Comparison of ENCODE assay signal across 13 cellular contexts in the genomic region with DNA sequence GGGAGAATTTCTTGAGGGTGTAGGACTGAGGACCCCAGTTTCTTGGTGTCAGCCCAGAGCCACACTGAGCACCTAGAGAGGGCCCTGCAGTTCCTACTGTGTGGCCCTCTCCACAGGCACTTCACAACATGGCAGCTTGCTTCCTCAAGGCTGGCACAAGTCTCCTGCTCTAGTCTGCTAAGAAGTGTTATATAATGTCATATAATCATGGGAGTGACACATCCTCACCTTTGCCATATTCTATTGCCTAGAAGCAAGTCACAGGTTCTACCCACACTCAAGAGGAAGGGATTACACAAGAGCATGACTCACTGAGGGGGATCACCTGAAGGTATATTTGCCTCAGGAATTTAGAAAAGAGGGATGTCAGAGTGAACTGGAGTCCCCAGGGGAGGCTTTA. TPM values are rescaled to one million over a fixed set of nuclear protein-coding genes. Genes with fewer than 3 reads are reported as not detected.
A peak's percentile ranks its signal among the peaks of the same experiment; 100 is the strongest.
DNase-seq lines count a peak whose midpoint lies in the region; ATAC-seq, FAIRE-seq and TF ChIP-seq lines count a peak whose summit lies in the region.
"Had no signal": no experiment of that assay in that cellular context is flagged by ENCODE, and none has a peak within 500 bp of the region (broad histone marks: within the 10 kb centered on the region; RNA-seq: fewer than 3 reads in every experiment).

No MANE protein-coding gene starts in this region.

- peak; percentile 59 to 72 for ATAC-seq in activated naive CD4-positive, alpha-beta T cell treated with anti-CD3 and anti-CD28 coated beads, Interleukin-2, amount 50 U/mL, for 72 hours
- peak; percentile 54 for ATAC-seq in upper lobe of right lung

- H3K36me3 Mint-ChIP-seq in activated naive CD4-positive, alpha-beta T cell treated with anti-CD3 and anti-CD28 coated beads, Interleukin-2, amount 50 U/mL, for 72 hours = peaks cover 0 to 2% of the 10 kb centered on the region in 2 donors

- no peak overlapping the region for H3K27ac Mint-ChIP-seq in activated naive CD4-positive, alpha-beta T cell treated with anti-CD3 and anti-CD28 coated beads, Interleukin-2, amount 50 U/mL, for 72 hours

- peak overlapping the region; percentile 23 to 66 for H3K27ac ChIP-seq in kidney (ENCODE audit: low read depth in 2 of 2, low read length in 2 of 2)
- H3K27ac ChIP-seq in upper lobe of right lung = no peak overlapping the region
- H3K27ac ChIP-seq: parathyroid adenoma had no signal

- intact Hi-C loops in kidney (cut with DNase I) = loop anchor here (10.0 kb wide), 1 partner anchor 128 kb away; no protein-coding TSS in a partner anchor
- intact Hi-C loops in upper lobe of right lung (cut with DNase I) = no loop called here

- no peak overlapping the region for H3K9ac ChIP-seq in kidney (ENCODE audit: low read length in 2 of 2)
- H3K9ac ChIP-seq: parathyroid adenoma had no signal

- H3K27me3 ChIP-seq in upper lobe of right lung = no peaks in the 10 kb centered on the region

- DNase-seq in activated naive CD4-positive, alpha-beta T cell treated with anti-CD3 and anti-CD28 coated beads, Interleukin-2, amount 50 U/mL, for 72 hours (ENCODE audit: low spot score in 2 of 2) = no peak
- DNase-seq in activated naive CD4-positive, alpha-beta T cell (lab: John Stamatoyannopoulos, UW) = no peak
- DNase-seq in SK-MEL-5 (ENCODE audit: low read depth, low spot score) (peak; percentile 40), kidney (no peak), upper lobe of right lung (no peak), NOMO-1 (lab: John Stamatoyannopoulos, UW; ENCODE audit: unreplicated experiment in 2 of 2) (no peak), KBM-7 (no peak), foreskin melanocyte (no peak)
- DNase-seq: activated gamma-delta T cell treated with Interleukin-2 at 50 U/mL for 16 hours, midbrain, T-helper 9 cell had no signal

- no peak for FAIRE-seq in kidney (lab: Jason Lieb, UNC)

- H3K9me3 ChIP-seq in kidney (ENCODE audit: control insufficient read depth in 1 of 2, low read length in 2 of 2) = no peaks in the 10 kb centered on the region
- no peaks in the 10 kb centered on the region for H3K9me3 ChIP-seq in upper lobe of right lung

- TF ChIP-seq CTCF in kidney (IDR thresholded peaks at IDR 0.05; ENCODE audit: borderline replicate concordance, extremely low read depth, insufficient read depth) (no peak), upper lobe of right lung (IDR thresholded peaks at IDR 0.05) (no peak)

- H3K9me3 Mint-ChIP-seq in activated naive CD4-positive, alpha-beta T cell treated with anti-CD3 and anti-CD28 coated beads, Interleukin-2, amount 50 U/mL, for 72 hours = no peaks in the 10 kb centered on the region
- H3K9me3 Mint-ChIP-seq: central memory CD8-positive, alpha-beta T cell had no signal

- no peak overlapping the region for H3K4me3 ChIP-seq in kidney (ENCODE audit: low read length in 2 of 2)
- no peak overlapping the region for H3K4me3 ChIP-seq in upper lobe of right lung

- H3K4me1 ChIP-seq in kidney (ENCODE audit: control insufficient read depth in 1 of 2, insufficient read depth in 1 of 2, low read depth in 1 of 2, low read length in 2 of 2) (peaks cover 2 to 4% of the 10 kb centered on the region in 2 donors), upper lobe of right lung (no peaks in the 10 kb centered on the region)

- no peaks in the 10 kb centered on the region for H3K36me3 ChIP-seq in kidney (ENCODE audit: control insufficient read depth in 1 of 2, insufficient read depth in 2 of 2, low read length in 2 of 2)
- H3K36me3 ChIP-seq in upper lobe of right lung = no peaks in the 10 kb centered on the region

- in situ Hi-C loops in SK-MEL-5 (cut with HindIII; ENCODE audit: low pct_unique_long_range_greater_than_20kb, low sequenced_read_pairs) = no loop called here
- in situ Hi-C loops in KBM-7 (cut with MboI; ENCODE audit: low pct_unique_long_range_greater_than_20kb, low sequenced_read_pairs) = no loop called here

RNA-seq across cellular contexts. Expression of gene SNX27, which starts 5.5 kb away (rescaled TPM):
- total RNA-seq in activated naive CD4-positive, alpha-beta T cell treated with anti-CD3 and anti-CD28 coated beads, Interleukin-2, amount 50 U/mL, for 72 hours = 10 to 100 TPM; 24.3 to 34.4 TPM
- 30.4 and 31.9 TPM in 2 replicates for total RNA-seq in SK-MEL-5 (2014; rRNA removed; shearing (Covaris generic))
- polyA plus RNA-seq in SK-MEL-5 (2015; cell fraction: cytosol; rRNA removed) = 27.6 and 39.7 TPM in 2 replicates
- 24.0 and 25.4 TPM in 2 replicates for polyA plus RNA-seq in SK-MEL-5 (2015; cell fraction: nucleus; rRNA removed)
- 46.3 TPM for total RNA-seq in kidney
- polyA plus RNA-seq in kidney (ENCODE audit: insufficient read depth, low read depth, low replicate concordance) = 13.5 TPM
- 62.1 TPM for total RNA-seq in upper lobe of right lung
